In genomic region chr7:12713625-12714435, GRCh38 we compare ENCODE assay signal across 27 cellular contexts. TPM values are rescaled to one million over a fixed set of nuclear protein-coding genes. Genes with fewer than 3 reads are reported as not detected.
DNase-seq lines count a peak whose midpoint lies in the region; ATAC-seq and TF ChIP-seq lines count a peak whose summit lies in the region.
"Had no signal": no experiment of that assay in that cellular context is flagged by ENCODE, and none has a peak within 500 bp of the region (broad histone marks: within the 10 kb centered on the region; RNA-seq: fewer than 3 reads in every experiment).

No MANE protein-coding gene starts in this region.

- H3K4me1 ChIP-seq in CD8-positive, alpha-beta T cell (ENCODE audit: insufficient read depth, low read length) = peaks cover 15% of the 10 kb centered on the region
- H3K4me1 ChIP-seq in RWPE2 (ENCODE audit: insufficient read depth, poor library complexity, severe bottlenecking) (peaks cover 71% of the 10 kb centered on the region), esophagus squamous epithelium (peaks cover 32 to 75% (median 36%) of the 10 kb centered on the region in 3 donors), neuron (ENCODE audit: insufficient read depth, low read length) (peaks cover 48% of the 10 kb centered on the region)

- H3K36me3 Mint-ChIP-seq in CD8-positive, alpha-beta T cell = no peaks in the 10 kb centered on the region

- intact Hi-C loops in CD8-positive, alpha-beta T cell (cut with DNase I, micrococcal nuclease) = no loop called here
- intact Hi-C loops in esophagus squamous epithelium (cut with DNase I) = no loop called here

- H3K9me3 Mint-ChIP-seq in CD8-positive, alpha-beta T cell = no peaks in the 10 kb centered on the region
- H3K9me3 Mint-ChIP-seq: HFFc6 had no signal

- no peaks in the 10 kb centered on the region for H3K27me3 Mint-ChIP-seq in CD8-positive, alpha-beta T cell (ENCODE audit: low read depth)
- H3K27me3 Mint-ChIP-seq: activated CD4-positive, alpha-beta T cell treated with anti-CD3 and anti-CD28 coated beads for 36 hours had no signal

- 78 to 100% methylated on average over 1 of the region's 1 CpG for WGBS in esophagus squamous epithelium, 2 donors

- H3K27ac Mint-ChIP-seq in CD8-positive, alpha-beta T cell = peak overlapping the region; percentile 1
- H3K27ac Mint-ChIP-seq: activated CD4-positive, alpha-beta T cell treated with anti-CD3 and anti-CD28 coated beads for 36 hours; HFFc6 had no signal

- no peaks in the 10 kb centered on the region for H3K9me3 ChIP-seq in CD8-positive, alpha-beta T cell (ENCODE audit: low read length)
- H3K9me3 ChIP-seq in RWPE2 (ENCODE audit: severe bottlenecking) (no peaks in the 10 kb centered on the region), esophagus squamous epithelium (no peaks in the 10 kb centered on the region), neuron (ENCODE audit: low read length) (no peaks in the 10 kb centered on the region)
- H3K9me3 ChIP-seq: SJSA1, thyroid gland had no signal

- peaks cover 20% of the 10 kb centered on the region for H3K4me1 Mint-ChIP-seq in CD8-positive, alpha-beta T cell (ENCODE audit: low read depth)

- POLR2A ChIA-PET in CD8-positive, alpha-beta T cell (lab: Charles Lee) = no interaction called here

- CTCF ChIA-PET in CD8-positive, alpha-beta T cell (lab: Charles Lee) = no interaction called here

- no peaks in the 10 kb centered on the region for H3K27me3 ChIP-seq in CD8-positive, alpha-beta T cell (ENCODE audit: insufficient read depth, low read length)
- no peaks in the 10 kb centered on the region for H3K27me3 ChIP-seq in RWPE2 (ENCODE audit: insufficient read depth, poor library complexity, severe bottlenecking)
- no peaks in the 10 kb centered on the region for H3K27me3 ChIP-seq in esophagus squamous epithelium
- no peaks in the 10 kb centered on the region for H3K27me3 ChIP-seq in neuron (ENCODE audit: insufficient read depth, low read length)
- H3K27me3 ChIP-seq: SJSA1, thyroid gland had no signal

- no peaks in the 10 kb centered on the region for H3K36me3 ChIP-seq in CD8-positive, alpha-beta T cell (ENCODE audit: insufficient read depth, low read length)
- H3K36me3 ChIP-seq in RWPE2 (ENCODE audit: low read depth) (no peaks in the 10 kb centered on the region), esophagus squamous epithelium (no peaks in the 10 kb centered on the region), neuron (ENCODE audit: insufficient read depth, low read length) (no peaks in the 10 kb centered on the region)
- H3K36me3 ChIP-seq: SJSA1, thyroid gland had no signal

- no peak for DNase-seq in CD8-positive, alpha-beta T cell
- DNase-seq in RWPE2 (ENCODE audit: low spot score) (no peak), esophagus squamous epithelium (lab: John Stamatoyannopoulos, UW) (no peak), HCEC 1CT (no peak), NOMO-1 (lab: John Stamatoyannopoulos, UW; ENCODE audit: unreplicated experiment in 2 of 2) (no peak), NCI-H748 (lab: John Stamatoyannopoulos, UW; ENCODE audit: unreplicated experiment) (no peak)
- DNase-seq: activated CD4-positive, alpha-beta T cell treated with anti-CD3 and anti-CD28 coated beads for 36 hours; activated gamma-delta T cell treated with Interleukin-2 at 50 U/mL for 16 hours; activated T-cell treated with anti-CD3 and anti-CD28 coated beads, Interleukin-2, amount 50 U/mL, for 1 hour; effector memory CD4-positive, alpha-beta T cell; EL; foreskin melanocyte; HFFc6; KBM-7; MM.1S; NCI-H1436 treated with DMSO at 0.1 percent for 48 hours; NK-92 treated with Interleukin-12 subunit alpha and Interleukin-12 subunit beta, amount 100 ng/mL, for 24 hours; stimulated activated CD4-positive, alpha-beta T cell treated with anti-CD3 and anti-CD28 coated beads, Interleukin-4, amount 100 ng/mL, for 4 hours; stimulated activated naive CD4-positive, alpha-beta T cell treated with Interleukin-2 at 50 U/mL for 16 hours; T-helper 1 cell; thyroid gland had no signal

- no peak for ATAC-seq in CD8-positive, alpha-beta T cell
- ATAC-seq in RWPE2 (ENCODE audit: low read depth) = no peak
- ATAC-seq in GM21786 (IDR thresholded peaks at IDR 0.05; ENCODE audit: unreplicated experiment) = no peak
- ATAC-seq: activated CD4-positive, alpha-beta T cell treated with anti-CD3 and anti-CD28 coated beads for 36 hours; esophagus mucosa had no signal

- TF ChIP-seq CTCF in CD8-positive, alpha-beta T cell (IDR thresholded peaks at IDR 0.05) = no peak
- no peak for TF ChIP-seq CTCF in RWPE2 (IDR thresholded peaks at IDR 0.05; ENCODE audit: poor library complexity, severe bottlenecking)
- TF ChIP-seq CTCF in esophagus squamous epithelium (IDR thresholded peaks at IDR 0.05) = no peak

- H3K4me3 Mint-ChIP-seq in CD8-positive, alpha-beta T cell = no peak overlapping the region
- H3K4me3 Mint-ChIP-seq: activated CD4-positive, alpha-beta T cell treated with anti-CD3 and anti-CD28 coated beads for 36 hours; HFFc6 had no signal

- TF ChIP-seq POLR2A in esophagus squamous epithelium (IDR thresholded peaks at IDR 0.05) = no peak

- no peak overlapping the region for H3K27ac ChIP-seq in CD8-positive, alpha-beta T cell (ENCODE audit: low read depth, low read length)
- H3K27ac ChIP-seq in RWPE2 (ENCODE audit: poor library complexity, severe bottlenecking) = peak overlapping the region; percentile 94
- H3K27ac ChIP-seq in esophagus squamous epithelium = peak overlapping the region in 3 of 4 donors; percentile 10 to 92 (median 91)
- H3K27ac ChIP-seq: C4-2B, SJSA1 had no signal

- H2AFZ ChIP-seq in neuron (ENCODE audit: low read depth, low read length) = no peak overlapping the region

- H3K4me3 ChIP-seq in CD8-positive, alpha-beta T cell (ENCODE audit: low read depth, low read length) = no peak overlapping the region
- H3K4me3 ChIP-seq in RWPE2 (ENCODE audit: severe bottlenecking) = no peak overlapping the region
- no peak overlapping the region for H3K4me3 ChIP-seq in esophagus squamous epithelium
- peak overlapping the region; percentile 2 for H3K4me3 ChIP-seq in neuron (ENCODE audit: low read length)
- H3K4me3 ChIP-seq: SJSA1, skin epidermis, thyroid gland had no signal

RNA-seq across cellular contexts. Expression of gene ARL4A, which starts 26.4 kb away (rescaled TPM):
- 10 to 100 TPM; 48.6 to 56.2 TPM for total RNA-seq in CD8-positive, alpha-beta T cell
- 100 to 1,000 TPM in 1 of 4 donors, 10 to 100 TPM in 3; 40.5 to 102 (median 48.5) TPM for total RNA-seq in esophagus squamous epithelium
